ENCODE assay signal across 21 cellular contexts in the genomic region with DNA sequence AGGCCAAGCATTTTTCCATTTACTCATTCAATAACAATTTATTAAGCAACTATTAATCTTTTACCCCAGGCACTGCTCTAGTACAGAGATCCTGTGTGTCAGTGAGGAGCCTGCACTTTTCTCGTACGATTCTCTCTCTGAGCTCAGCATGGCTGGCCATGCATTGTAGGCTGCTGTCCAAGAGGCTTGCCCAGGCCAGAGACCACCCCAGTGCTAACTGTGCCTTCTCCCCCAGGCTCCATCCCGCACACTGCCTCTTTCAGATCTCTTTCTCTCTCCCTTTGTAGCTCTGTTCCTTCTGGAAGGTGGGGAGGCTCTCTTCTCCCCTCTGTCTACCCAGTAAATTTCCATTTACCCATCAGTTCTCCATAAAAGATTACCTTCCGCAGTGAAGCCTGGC.
A peak's percentile ranks its signal among the peaks of the same experiment; 100 is the strongest.
DNase-seq lines count a peak whose midpoint lies in the region; ATAC-seq and TF ChIP-seq lines count a peak whose summit lies in the region.
"Had no signal": no experiment of that assay in that cellular context is flagged by ENCODE, and none has a peak within 500 bp of the region (broad histone marks: within the 10 kb centered on the region; RNA-seq: fewer than 3 reads in every experiment).

No MANE protein-coding gene starts in this region.

- H3K4me3 Mint-ChIP-seq in activated CD4-positive, alpha-beta T cell treated with anti-CD3 and anti-CD28 coated beads, Interleukin-2, amount 10 ng/mL, durations not matched to agents 7 days and 5 days: no peak overlapping the region
- no peak overlapping the region for H3K4me3 Mint-ChIP-seq in stimulated activated effector memory CD8-positive, alpha-beta T cell treated with anti-CD3 and anti-CD28 coated beads, Interleukin-12 subunit alpha, Interleukin-12 subunit beta, amount 100 ng/mL, for 72 hours
- H3K4me3 Mint-ChIP-seq: HFFc6 had no signal

- H4K91ac ChIP-seq in trophoblast cell (ENCODE audit: low read depth, low read length): no peak overlapping the region

- H2AFZ ChIP-seq in OCI-LY3 (ENCODE audit: low read depth, low read length) (peak overlapping the region; percentile 73; the same call in 1 of the 2 replicates), trophoblast cell (ENCODE audit: insufficient read depth, low read length, poor library complexity) (no peak overlapping the region)

- no peak overlapping the region for H2BK5ac ChIP-seq in trophoblast cell (ENCODE audit: low read depth, low read length, poor library complexity)

- H3K79me1 ChIP-seq in trophoblast cell (ENCODE audit: low read length): no peaks in the 10 kb centered on the region

- H3K27ac Mint-ChIP-seq in activated CD4-positive, alpha-beta T cell treated with anti-CD3 and anti-CD28 coated beads, Interleukin-2, amount 10 ng/mL, durations not matched to agents 7 days and 5 days: no peak overlapping the region
- peak overlapping the region; percentile 10 for H3K27ac Mint-ChIP-seq in stimulated activated effector memory CD8-positive, alpha-beta T cell treated with anti-CD3 and anti-CD28 coated beads, Interleukin-12 subunit alpha, Interleukin-12 subunit beta, amount 100 ng/mL, for 72 hours
- H3K27ac Mint-ChIP-seq: HFFc6 had no signal

- H3K14ac ChIP-seq in trophoblast cell (ENCODE audit: low read length): no peak overlapping the region

- peak overlapping the region; percentile 26; the same call in 1 of the 2 replicates for H3K9ac ChIP-seq in OCI-LY3 (ENCODE audit: low read length)
- no peak overlapping the region for H3K9ac ChIP-seq in trophoblast cell (ENCODE audit: low read length)

- no peaks in the 10 kb centered on the region for H3K79me2 ChIP-seq in OCI-LY3 (ENCODE audit: low read length)
- no peaks in the 10 kb centered on the region for H3K79me2 ChIP-seq in trophoblast cell (ENCODE audit: control insufficient read depth, insufficient read depth, low read length, poor library complexity)

- H3K9me3 Mint-ChIP-seq in activated CD4-positive, alpha-beta T cell treated with anti-CD3 and anti-CD28 coated beads, Interleukin-2, amount 10 ng/mL, durations not matched to agents 7 days and 5 days: peaks cover 2% of the 10 kb centered on the region
- no peaks in the 10 kb centered on the region for H3K9me3 Mint-ChIP-seq in stimulated activated effector memory CD8-positive, alpha-beta T cell treated with anti-CD3 and anti-CD28 coated beads, Interleukin-12 subunit alpha, Interleukin-12 subunit beta, amount 100 ng/mL, for 72 hours

- H3K27me3 ChIP-seq in OCI-LY3 (ENCODE audit: low read depth, low read length) (no peaks in the 10 kb centered on the region), trophoblast cell (ENCODE audit: insufficient read depth, low read length) (no peaks in the 10 kb centered on the region)
- H3K27me3 ChIP-seq: Peyer's patch had no signal

- no CpG with 5 or more reads among the region's 4 CpGs for WGBS in trophoblast cell (ENCODE audit: extremely low coverage, insufficient coverage, insufficient read length)

- no peak overlapping the region for H2BK12ac ChIP-seq in trophoblast cell (ENCODE audit: low read length)

- H4K8ac ChIP-seq in trophoblast cell (ENCODE audit: low read depth, low read length): no peak overlapping the region

- no peak overlapping the region for H4K12ac ChIP-seq in trophoblast cell (ENCODE audit: low read depth, low read length)

- H3K4me1 ChIP-seq in OCI-LY3 (ENCODE audit: low read length) (peaks cover 80% of the 10 kb centered on the region), trophoblast cell (ENCODE audit: control insufficient read depth in 1 of 2, insufficient read depth in 2 of 2, low read length in 2 of 2) (peaks cover 2 to 5% of the 10 kb centered on the region in 2 experiments)
- H3K4me1 ChIP-seq: Caco-2, Peyer's patch had no signal

- no peak overlapping the region for H3K18ac ChIP-seq in trophoblast cell (ENCODE audit: low read length)

- TF ChIP-seq CTCF in OCI-LY3 (IDR thresholded peaks at IDR 0.05; ENCODE audit: low read depth, low read length) (no peak), coronary artery (IDR thresholded peaks at IDR 0.05) (no peak)

- no peak overlapping the region for H3K23ac ChIP-seq in trophoblast cell (ENCODE audit: low read length)

- ATAC-seq in stimulated activated effector memory CD8-positive, alpha-beta T cell treated with anti-CD3 and anti-CD28 coated beads, Interleukin-12 subunit alpha, Interleukin-12 subunit beta, amount 100 ng/mL, for 72 hours: no peak
- ATAC-seq: HepG2, Right ventricle myocardium inferior had no signal

- CTCF ChIA-PET in activated CD4-positive, alpha-beta T cell treated with anti-CD3 and anti-CD28 coated beads, Interleukin-2, amount 10 ng/mL, durations not matched to agents 7 days and 5 days (lab: Charles Lee): interaction anchor here (0.9 to 14.5 kb wide), 4 partner anchors 17 to 160 kb away, joined by 3 to 200 read pairs (median 56); a partner anchor contains a TSS

- no peak overlapping the region for H2AK5ac ChIP-seq in trophoblast cell (ENCODE audit: low read length)

- peaks cover 10% of the 10 kb centered on the region for H3K36me3 Mint-ChIP-seq in activated CD4-positive, alpha-beta T cell treated with anti-CD3 and anti-CD28 coated beads, Interleukin-2, amount 10 ng/mL, durations not matched to agents 7 days and 5 days (ENCODE audit: low read depth)
- H3K36me3 Mint-ChIP-seq in stimulated activated effector memory CD8-positive, alpha-beta T cell treated with anti-CD3 and anti-CD28 coated beads, Interleukin-12 subunit alpha, Interleukin-12 subunit beta, amount 100 ng/mL, for 72 hours: peaks cover 15% of the 10 kb centered on the region

- H3K27ac ChIP-seq in OCI-LY3 (ENCODE audit: low read length): no peak overlapping the region
- H3K27ac ChIP-seq in coronary artery: no peak overlapping the region
- no peak overlapping the region for H3K27ac ChIP-seq in trophoblast cell (ENCODE audit: low read depth, low read length)
- H3K27ac ChIP-seq: C4-2B, Peyer's patch had no signal

- H3K36me3 ChIP-seq in OCI-LY3 (replicated peaks; ENCODE audit: low read depth, low read length): no peaks in the 10 kb centered on the region
- no peaks in the 10 kb centered on the region for H3K36me3 ChIP-seq in trophoblast cell (ENCODE audit: control insufficient read depth in 1 of 2, insufficient read depth in 2 of 2, low read length in 2 of 2)
- H3K36me3 ChIP-seq: Peyer's patch had no signal

- no peak overlapping the region for H3K4me3 ChIP-seq in OCI-LY3 (ENCODE audit: low read length)
- H3K4me3 ChIP-seq in coronary artery: no peak overlapping the region
- no peak overlapping the region for H3K4me3 ChIP-seq in trophoblast cell (ENCODE audit: low read depth, low read length)
- H3K4me3 ChIP-seq: Peyer's patch had no signal

- H3K9me3 ChIP-seq in OCI-LY3 (ENCODE audit: insufficient read depth, low read length) (no peaks in the 10 kb centered on the region), trophoblast cell (ENCODE audit: insufficient read depth, low read depth, low read length) (peaks cover 3% of the 10 kb centered on the region)
- H3K9me3 ChIP-seq: Caco-2, Peyer's patch had no signal

- no peak overlapping the region for H3K4ac ChIP-seq in trophoblast cell (ENCODE audit: low read depth, low read length)

- peaks cover 78% of the 10 kb centered on the region for H3K4me1 Mint-ChIP-seq in activated CD4-positive, alpha-beta T cell treated with anti-CD3 and anti-CD28 coated beads, Interleukin-2, amount 10 ng/mL, durations not matched to agents 7 days and 5 days
- peaks cover 38% of the 10 kb centered on the region for H3K4me1 Mint-ChIP-seq in stimulated activated effector memory CD8-positive, alpha-beta T cell treated with anti-CD3 and anti-CD28 coated beads, Interleukin-12 subunit alpha, Interleukin-12 subunit beta, amount 100 ng/mL, for 72 hours

- POLR2A ChIA-PET in activated CD4-positive, alpha-beta T cell treated with anti-CD3 and anti-CD28 coated beads, Interleukin-2, amount 10 ng/mL, durations not matched to agents 7 days and 5 days (lab: Charles Lee): no interaction called here

- peak; percentile 4 for DNase-seq in activated CD4-positive, alpha-beta T cell treated with anti-CD3 and anti-CD28 coated beads, Interleukin-2, amount 10 ng/mL, durations not matched to agents 7 days and 5 days
- DNase-seq in activated CD4-positive, alpha-beta T cell treated with anti-CD3 and anti-CD28 coated beads for 48 hours: no peak
- DNase-seq in coronary artery (ENCODE audit: low spot score): peak; percentile 31
- DNase-seq in stimulated activated effector memory CD8-positive, alpha-beta T cell treated with anti-CD3 and anti-CD28 coated beads, Interleukin-12 subunit alpha, Interleukin-12 subunit beta, amount 100 ng/mL, for 72 hours (ENCODE audit: low spot score in 2 of 2): no peak
- DNase-seq in trophoblast cell: no peak
- DNase-seq in NOMO-1 (lab: John Stamatoyannopoulos, UW; ENCODE audit: unreplicated experiment in 2 of 2): no peak
- DNase-seq in GM19238 (ENCODE audit: insufficient read length, low spot score): no peak
- DNase-seq: Caco-2, DMS153, HFFc6, KG1, NCI-H1417 treated with DMSO at 0.1 percent for 48 hours, NCI-H1930, NCI-H2171 treated with DMSO at 0.1 percent for 48 hours, NCI-H446 treated with DMSO at 0.1 percent for 48 hours, NCI-H774, Peyer's patch had no signal

- H2BK120ac ChIP-seq in trophoblast cell (ENCODE audit: insufficient read depth, low read length, poor library complexity): no peak overlapping the region

- H3K27me3 Mint-ChIP-seq in activated CD4-positive, alpha-beta T cell treated with anti-CD3 and anti-CD28 coated beads, Interleukin-2, amount 10 ng/mL, durations not matched to agents 7 days and 5 days: no peaks in the 10 kb centered on the region

- H4K20me1 ChIP-seq in OCI-LY3 (ENCODE audit: insufficient read depth, low read length): no peaks in the 10 kb centered on the region

- H3K4me2 ChIP-seq in OCI-LY3 (ENCODE audit: low read length) (peak overlapping the region; percentile 34), trophoblast cell (ENCODE audit: low read length) (no peak overlapping the region)

Comparison
In these comparisons a context has a peak if more than half of its experiments do, and no peak if none do; other contexts are left out.
1. DNase-seq: peak in activated CD4-positive, alpha-beta T cell treated with anti-CD3 and anti-CD28 coated beads, Interleukin-2, amount 10 ng/mL, durations not matched to agents 7 days and 5 days (single experiment) and coronary artery (single experiment); none in activated CD4-positive, alpha-beta T cell treated with anti-CD3 and anti-CD28 coated beads for 48 hours (single experiment), stimulated activated effector memory CD8-positive, alpha-beta T cell treated with anti-CD3 and anti-CD28 coated beads, Interleukin-12 subunit alpha, Interleukin-12 subunit beta, amount 100 ng/mL, for 72 hours (0 of 2), trophoblast cell (0 of 2), NOMO-1 (0 of 2) and GM19238 (single experiment).